ENCODE assay signal across 8 cellular contexts in the genomic region with DNA sequence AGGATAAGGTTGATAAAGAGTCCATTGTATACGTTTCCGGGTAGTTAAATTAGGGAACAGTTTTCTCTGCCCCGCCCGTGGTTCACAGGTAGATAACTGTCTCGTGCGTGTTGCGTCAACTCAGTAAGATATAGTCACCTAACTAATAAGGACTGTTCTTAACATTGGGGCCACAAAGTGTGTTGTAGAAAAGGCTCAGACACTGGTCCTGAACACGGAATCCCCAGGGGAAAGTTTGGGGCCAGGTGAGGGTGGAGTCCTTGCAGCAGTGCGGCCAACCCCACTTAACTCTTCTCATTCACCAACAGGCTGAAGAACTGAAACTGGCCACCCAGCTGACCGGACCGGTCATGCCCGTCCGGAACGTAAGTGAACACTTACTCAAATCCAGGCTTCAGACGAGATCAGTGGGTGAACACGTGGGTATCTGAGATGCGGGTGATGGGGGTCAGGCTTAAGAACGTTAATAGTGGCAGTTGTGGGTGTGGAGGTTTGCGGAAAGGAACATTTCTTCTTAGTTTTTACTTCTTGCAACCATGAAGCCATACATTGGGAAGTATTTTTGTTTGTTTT. TPM values are rescaled to one million over a fixed set of nuclear protein-coding genes. Genes with fewer than 3 reads are reported as not detected.
A peak's percentile ranks its signal among the peaks of the same experiment; 100 is the strongest.
DNase-seq lines count a peak whose midpoint lies in the region; ATAC-seq and TF ChIP-seq lines count a peak whose summit lies in the region.

No MANE protein-coding gene starts in this region.

- peaks cover 66% of the 10 kb centered on the region for H3K4me1 ChIP-seq in CD4-positive, alpha-beta memory T cell (ENCODE audit: insufficient read depth, low read length)
- peaks cover 8% of the 10 kb centered on the region for H3K4me1 ChIP-seq in Loucy (ENCODE audit: insufficient read depth, low read length, poor library complexity, severe bottlenecking)

- H3K27me3 Mint-ChIP-seq in CD4-positive, alpha-beta memory T cell, result no peaks in the 10 kb centered on the region
- H3K27me3 Mint-ChIP-seq in central memory CD8-positive, alpha-beta T cell, result no peaks in the 10 kb centered on the region
- no peaks in the 10 kb centered on the region for H3K27me3 Mint-ChIP-seq in naive B cell

- CTCF ChIA-PET in CD4-positive, alpha-beta memory T cell (lab: Charles Lee; ENCODE audit: partially characterized antibody), result no interaction called here

- POLR2A ChIA-PET in CD4-positive, alpha-beta memory T cell (lab: Charles Lee; ENCODE audit: partially characterized antibody), result interaction anchor here (1.1 to 2.0 kb wide), 9 partner anchors 13 to 319 kb away, joined by 3 to 9 read pairs (median 4); a partner anchor contains a TSS

- peaks cover 25 to 55% of the 10 kb centered on the region in 2 donors for H3K36me3 Mint-ChIP-seq in CD4-positive, alpha-beta memory T cell
- peaks cover 53% of the 10 kb centered on the region for H3K36me3 Mint-ChIP-seq in central memory CD8-positive, alpha-beta T cell (ENCODE audit: insufficient read depth)
- peaks cover 0 to 10% of the 10 kb centered on the region in 2 donors for H3K36me3 Mint-ChIP-seq in naive B cell

- H3K4me3 Mint-ChIP-seq in CD4-positive, alpha-beta memory T cell, result peak overlapping the region; percentile 86 to 99 (median 96)
- H3K4me3 Mint-ChIP-seq in central memory CD8-positive, alpha-beta T cell, result peak overlapping the region; percentile 86
- peak overlapping the region; percentile 81 to 98 (median 92) for H3K4me3 Mint-ChIP-seq in naive B cell

- H3F3A ChIP-seq in Loucy (ENCODE audit: low read depth), result no peaks in the 10 kb centered on the region

- H3K79me2 ChIP-seq in Loucy (ENCODE audit: insufficient read depth, low read length), result peaks cover 53% of the 10 kb centered on the region

- H3K4me1 Mint-ChIP-seq in CD4-positive, alpha-beta memory T cell, result peaks cover 36 to 70% (median 56%) of the 10 kb centered on the region in 4 donors
- peaks cover 61% of the 10 kb centered on the region for H3K4me1 Mint-ChIP-seq in central memory CD8-positive, alpha-beta T cell
- H3K4me1 Mint-ChIP-seq in naive B cell, result peaks cover 36 to 73% (median 60%) of the 10 kb centered on the region in 3 donors

- H3K9me3 ChIP-seq in CD4-positive, alpha-beta memory T cell (ENCODE audit: control insufficient read depth in 1 of 2, low read length in 2 of 2), result no peaks in the 10 kb centered on the region
- H3K9me3 ChIP-seq in Loucy (ENCODE audit: insufficient read depth, low read depth, low read length), result no peaks in the 10 kb centered on the region

- H3K27ac Mint-ChIP-seq in CD4-positive, alpha-beta memory T cell, result peak overlapping the region; percentile 89 to 98 (median 92)
- H3K27ac Mint-ChIP-seq in central memory CD8-positive, alpha-beta T cell (ENCODE audit: low read depth), result peak overlapping the region; percentile 99
- peak overlapping the region; percentile 61 to 93 (median 80) for H3K27ac Mint-ChIP-seq in naive B cell

- peaks cover 0 to 5% (median 0%) of the 10 kb centered on the region in 8 donors for H3K9me3 Mint-ChIP-seq in CD4-positive, alpha-beta memory T cell
- no peaks in the 10 kb centered on the region for H3K9me3 Mint-ChIP-seq in central memory CD8-positive, alpha-beta T cell
- no peaks in the 10 kb centered on the region for H3K9me3 Mint-ChIP-seq in naive B cell

- intact Hi-C loops in CD4-positive, alpha-beta memory T cell (cut with micrococcal nuclease), result loop anchor here (10.0 kb wide), 1 partner anchor 313 kb away; a partner anchor contains a TSS

- no peak for DNase-seq in CD4-positive, alpha-beta memory T cell
- no peak for DNase-seq in central memory CD8-positive, alpha-beta T cell (ENCODE audit: low spot score in 2 of 2)
- DNase-seq in naive B cell, result no peak
- DNase-seq in NCI-H2081 treated with DMSO at 0.1 percent for 48 hours (lab: John Stamatoyannopoulos, UW), result no peak
- no peak for DNase-seq in NCI-H2029 treated with DMSO at 0.1 percent for 48 hours (lab: John Stamatoyannopoulos, UW)
- no peak for DNase-seq in NCI-H82 (lab: John Stamatoyannopoulos, UW)

- peak overlapping the region in 1 of 2 donors; percentile 85 for H3K4me3 ChIP-seq in CD4-positive, alpha-beta memory T cell (ENCODE audit: low read length in 2 of 2)
- H3K4me3 ChIP-seq in Loucy (ENCODE audit: low read length, poor library complexity, severe bottlenecking), result peak overlapping the region; percentile 83

- H3K36me3 ChIP-seq in CD4-positive, alpha-beta memory T cell (ENCODE audit: insufficient read depth, low read length), result peaks cover 31% of the 10 kb centered on the region
- H3K36me3 ChIP-seq in Loucy (ENCODE audit: insufficient read depth, low read length), result peaks cover 33% of the 10 kb centered on the region; the same call in 1 of the 2 replicates

- no peak for ATAC-seq in central memory CD8-positive, alpha-beta T cell (replicated peaks; ENCODE audit: extremely low read depth, poor library complexity, severe bottlenecking)
- ATAC-seq in naive B cell (ENCODE audit: low read depth in 2 of 2) (no peak), GM19395 (IDR thresholded peaks at IDR 0.05; ENCODE audit: unreplicated experiment) (no peak)

- TF ChIP-seq CTCF in Loucy (conservative IDR thresholded peaks at IDR 0.05; ENCODE audit: low read length), result no peak

- H3K9ac ChIP-seq in Loucy (ENCODE audit: low read depth, low read length, poor library complexity, severe bottlenecking), result peak overlapping the region; percentile 95

- H3K27ac ChIP-seq in CD4-positive, alpha-beta memory T cell (ENCODE audit: low read depth, low read length), result peak overlapping the region; percentile 88

- peaks cover 55% of the 10 kb centered on the region for H4K20me1 ChIP-seq in Loucy (ENCODE audit: insufficient read depth, low read length, poor library complexity, severe bottlenecking)

- no peaks in the 10 kb centered on the region for H3K27me3 ChIP-seq in CD4-positive, alpha-beta memory T cell (ENCODE audit: insufficient read depth, low read length)
- peaks cover 11% of the 10 kb centered on the region for H3K27me3 ChIP-seq in Loucy (ENCODE audit: insufficient read depth, low read length, poor library complexity, severe bottlenecking)

- H3K4me2 ChIP-seq in Loucy (ENCODE audit: low read depth, low read length, poor library complexity, severe bottlenecking), result peak overlapping the region; percentile 95

- no peaks in the 10 kb centered on the region for H3K9me2 ChIP-seq in Loucy (replicated peaks; ENCODE audit: low read depth, low read length)

- H2AFZ ChIP-seq in Loucy (ENCODE audit: low read length), result no peak overlapping the region

RNA-seq across cellular contexts. Expression of a gene that starts 1.6 kb away (rescaled TPM):
- 1,000 to 10,000 TPM; 4,825 to 5,043 TPM for total RNA-seq in CD4-positive, alpha-beta memory T cell
- polyA plus RNA-seq in CD4-positive, alpha-beta memory T cell, result 1,000 to 10,000 TPM; 4,119 to 5,642 TPM
- polyA plus RNA-seq in naive B cell (ENCODE audit: low read depth in 6 of 6), result 1,000 to 10,000 TPM; 3,620 to 5,980 (median 5,028) TPM

RNA-seq across cellular contexts. Expression of a gene that starts 13.4 kb away (rescaled TPM):
- total RNA-seq in CD4-positive, alpha-beta memory T cell, result 1 to 10 TPM; 4.0 to 7.3 TPM
- 1 to 10 TPM; 2.3 to 5.7 TPM for polyA plus RNA-seq in CD4-positive, alpha-beta memory T cell
- not detected for polyA plus RNA-seq in naive B cell (ENCODE audit: low read depth in 6 of 6)

RNA-seq across cellular contexts. Expression of a gene that starts 51.3 kb away (rescaled TPM):
- total RNA-seq in CD4-positive, alpha-beta memory T cell, result not detected
- polyA plus RNA-seq in CD4-positive, alpha-beta memory T cell, result not detected
- not detected for polyA plus RNA-seq in naive B cell (ENCODE audit: low read depth in 6 of 6)

RNA-seq across cellular contexts. Expression of a gene that starts 53.9 kb away (rescaled TPM):
- total RNA-seq in CD4-positive, alpha-beta memory T cell, result 100 to 1,000 TPM; 157 to 160 TPM
- 10 to 100 TPM; 46.4 to 48.5 TPM for polyA plus RNA-seq in CD4-positive, alpha-beta memory T cell
- polyA plus RNA-seq in naive B cell (ENCODE audit: low read depth in 6 of 6), result 10 to 100 TPM; 34.8 to 54.1 (median 40.0) TPM
